1 cellular context compared by ENCODE assay signal in the genomic region with DNA sequence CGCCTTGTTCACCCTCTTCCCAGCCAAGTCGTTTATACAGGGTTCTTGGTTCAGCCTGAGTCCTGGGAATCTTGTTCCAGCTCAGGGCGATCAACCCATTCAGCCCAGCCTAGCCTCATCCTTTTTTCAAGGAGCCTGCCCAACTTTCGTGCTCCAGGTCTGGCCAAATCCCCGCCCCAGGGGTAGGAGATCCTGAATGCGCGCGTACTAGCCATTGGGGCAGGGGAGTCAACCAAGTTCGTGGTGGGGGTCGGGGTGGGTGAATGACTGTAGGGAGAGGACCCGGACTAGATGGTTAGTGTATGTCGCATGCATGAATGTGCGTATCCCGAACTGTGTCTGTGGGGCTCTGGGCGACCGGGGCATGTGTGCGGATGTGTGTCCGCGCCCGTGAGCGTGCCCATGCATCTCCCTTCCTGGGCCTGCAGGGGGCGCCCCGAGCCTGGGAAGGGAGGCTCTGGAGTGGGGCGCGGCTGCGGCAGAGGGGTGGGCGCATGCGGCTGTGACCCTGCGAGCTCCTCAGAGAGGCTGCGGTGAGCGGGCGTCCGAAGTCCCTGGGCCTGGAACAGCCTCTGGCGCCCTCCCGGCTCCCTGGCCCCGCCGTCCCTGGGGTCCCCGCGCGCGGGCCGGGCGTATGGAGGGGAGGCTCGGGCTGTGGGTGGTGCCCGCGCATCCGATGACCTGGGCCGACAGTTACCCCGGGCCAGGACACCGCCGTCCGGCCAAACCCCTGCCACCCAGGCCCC.
TF ChIP-seq lines count a peak whose summit lies in the region.

No MANE protein-coding gene starts in this region.

TF ChIP-seq in HepG2, 621 proteins besides CTCF, POLR2A, EP300 and RAD21 (continued from another document and continues in another):
- 0 out of 2 replicates have a peak, but pooled peaks have one; percentile 37 for TF ChIP-seq ZGPAT (CRISPR knock-in tag; IDR thresholded peaks at IDR 0.05)
- TF ChIP-seq SP1 (IDR thresholded peaks at IDR 0.05), result no peak
- TF ChIP-seq SP1 (CRISPR knock-in tag; IDR thresholded peaks at IDR 0.05), result no peak
- no peak for TF ChIP-seq ZNF564 (CRISPR knock-in tag; IDR thresholded peaks at IDR 0.05)
- no peak for TF ChIP-seq GABPA (IDR thresholded peaks at IDR 0.05; ENCODE audit: low read depth, low read length)
- no peak for TF ChIP-seq GABPA (CRISPR knock-in tag; IDR thresholded peaks at IDR 0.05; ENCODE audit: low read depth)
- TF ChIP-seq ZBTB2 (CRISPR knock-in tag; IDR thresholded peaks at IDR 0.05; ENCODE audit: low read depth), result no peak
- TF ChIP-seq, protein P1, sequence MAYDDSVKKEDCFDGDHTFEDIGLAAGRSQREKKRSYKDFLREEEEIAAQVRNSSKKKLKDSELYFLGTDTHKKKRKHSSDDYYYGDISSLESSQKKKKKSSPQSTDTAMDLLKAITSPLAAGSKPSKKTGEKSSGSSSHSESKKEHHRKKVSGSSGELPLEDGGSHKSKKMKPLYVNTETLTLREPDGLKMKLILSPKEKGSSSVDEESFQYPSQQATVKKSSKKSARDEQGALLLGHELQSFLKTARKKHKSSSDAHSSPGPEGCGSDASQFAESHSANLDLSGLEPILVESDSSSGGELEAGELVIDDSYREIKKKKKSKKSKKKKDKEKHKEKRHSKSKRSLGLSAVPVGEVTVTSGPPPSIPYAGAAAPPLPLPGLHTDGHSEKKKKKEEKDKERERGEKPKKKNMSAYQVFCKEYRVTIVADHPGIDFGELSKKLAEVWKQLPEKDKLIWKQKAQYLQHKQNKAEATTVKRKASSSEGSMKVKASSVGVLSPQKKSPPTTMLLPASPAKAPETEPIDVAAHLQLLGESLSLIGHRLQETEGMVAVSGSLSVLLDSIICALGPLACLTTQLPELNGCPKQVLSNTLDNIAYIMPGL (CRISPR knock-in tag; IDR thresholded peaks at IDR 0.05; ENCODE audit: borderline replicate concordance in 1 of 2, low read depth in 1 of 2), result peak; percentile 51 to 53; a peak in 3 of 4 replicates
- TF ChIP-seq TCF7 (IDR thresholded peaks at IDR 0.05; ENCODE audit: low read depth), result no peak
- TF ChIP-seq ZNF747 (CRISPR knock-in tag; IDR thresholded peaks at IDR 0.05; ENCODE audit: borderline replicate concordance), result no peak
- TF ChIP-seq TCF12 (IDR thresholded peaks at IDR 0.05), result no peak
- no peak for TF ChIP-seq TCF12 (CRISPR knock-in tag; IDR thresholded peaks at IDR 0.05)
- TF ChIP-seq ZNF33A (CRISPR knock-in tag; IDR thresholded peaks at IDR 0.05; ENCODE audit: borderline replicate concordance), result no peak
- no peak for TF ChIP-seq ZNF530 (CRISPR knock-in tag; IDR thresholded peaks at IDR 0.05; ENCODE audit: low read depth)
- TF ChIP-seq, protein P2, sequence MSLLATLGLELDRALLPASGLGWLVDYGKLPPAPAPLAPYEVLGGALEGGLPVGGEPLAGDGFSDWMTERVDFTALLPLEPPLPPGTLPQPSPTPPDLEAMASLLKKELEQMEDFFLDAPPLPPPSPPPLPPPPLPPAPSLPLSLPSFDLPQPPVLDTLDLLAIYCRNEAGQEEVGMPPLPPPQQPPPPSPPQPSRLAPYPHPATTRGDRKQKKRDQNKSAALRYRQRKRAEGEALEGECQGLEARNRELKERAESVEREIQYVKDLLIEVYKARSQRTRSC (CRISPR knock-in tag; IDR thresholded peaks at IDR 0.05; ENCODE audit: low read depth), result no peak
- TF ChIP-seq ZNF354B (CRISPR knock-in tag; IDR thresholded peaks at IDR 0.05), result no peak
- no peak for TF ChIP-seq TEAD2 (CRISPR knock-in tag; IDR thresholded peaks at IDR 0.05)
- no peak for TF ChIP-seq HIVEP1 (CRISPR knock-in tag; IDR thresholded peaks at IDR 0.05)
- TF ChIP-seq ZNF24 (IDR thresholded peaks at IDR 0.05), result no peak
- TF ChIP-seq MATR3 (CRISPR knock-in tag; IDR thresholded peaks at IDR 0.05), result no peak
- no peak for TF ChIP-seq ZNF20 (CRISPR knock-in tag; IDR thresholded peaks at IDR 0.05)
- no peak for TF ChIP-seq ZNF33B (CRISPR knock-in tag; IDR thresholded peaks at IDR 0.05)
- TF ChIP-seq ZNF678 (CRISPR knock-in tag; IDR thresholded peaks at IDR 0.05), result no peak
- no peak for TF ChIP-seq JUNB (CRISPR knock-in tag; IDR thresholded peaks at IDR 0.05; ENCODE audit: borderline replicate concordance)
- TF ChIP-seq SP4 (CRISPR knock-in tag; IDR thresholded peaks at IDR 0.05), result 0 out of 2 replicates have a peak, but pooled peaks have one; percentile 31
- TF ChIP-seq, protein P3, sequence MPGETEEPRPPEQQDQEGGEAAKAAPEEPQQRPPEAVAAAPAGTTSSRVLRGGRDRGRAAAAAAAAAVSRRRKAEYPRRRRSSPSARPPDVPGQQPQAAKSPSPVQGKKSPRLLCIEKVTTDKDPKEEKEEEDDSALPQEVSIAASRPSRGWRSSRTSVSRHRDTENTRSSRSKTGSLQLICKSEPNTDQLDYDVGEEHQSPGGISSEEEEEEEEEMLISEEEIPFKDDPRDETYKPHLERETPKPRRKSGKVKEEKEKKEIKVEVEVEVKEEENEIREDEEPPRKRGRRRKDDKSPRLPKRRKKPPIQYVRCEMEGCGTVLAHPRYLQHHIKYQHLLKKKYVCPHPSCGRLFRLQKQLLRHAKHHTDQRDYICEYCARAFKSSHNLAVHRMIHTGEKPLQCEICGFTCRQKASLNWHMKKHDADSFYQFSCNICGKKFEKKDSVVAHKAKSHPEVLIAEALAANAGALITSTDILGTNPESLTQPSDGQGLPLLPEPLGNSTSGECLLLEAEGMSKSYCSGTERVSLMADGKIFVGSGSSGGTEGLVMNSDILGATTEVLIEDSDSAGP (CRISPR knock-in tag; IDR thresholded peaks at IDR 0.05; ENCODE audit: borderline replicate concordance), result peak; percentile 46; the same call in 1 of the 2 replicates
- TF ChIP-seq LRRFIP1 (CRISPR knock-in tag; conservative IDR thresholded peaks at IDR 0.05), result no peak
- TF ChIP-seq NFKBIZ (CRISPR knock-in tag; IDR thresholded peaks at IDR 0.05), result no peak
- peak; percentile 75 for TF ChIP-seq XRCC5 (optimal IDR thresholded peaks at IDR 0.05; ENCODE audit: low read length)
- 0 out of 2 replicates have a peak, but pooled peaks have one; percentile 28 for TF ChIP-seq ZNF329 (CRISPR knock-in tag; IDR thresholded peaks at IDR 0.05; ENCODE audit: low read depth)
- TF ChIP-seq THYN1 (CRISPR knock-in tag; IDR thresholded peaks at IDR 0.05; ENCODE audit: borderline replicate concordance, low read depth), result no peak
- TF ChIP-seq SKIL (CRISPR knock-in tag; IDR thresholded peaks at IDR 0.05; ENCODE audit: borderline replicate concordance), result no peak
- TF ChIP-seq, protein P4, sequence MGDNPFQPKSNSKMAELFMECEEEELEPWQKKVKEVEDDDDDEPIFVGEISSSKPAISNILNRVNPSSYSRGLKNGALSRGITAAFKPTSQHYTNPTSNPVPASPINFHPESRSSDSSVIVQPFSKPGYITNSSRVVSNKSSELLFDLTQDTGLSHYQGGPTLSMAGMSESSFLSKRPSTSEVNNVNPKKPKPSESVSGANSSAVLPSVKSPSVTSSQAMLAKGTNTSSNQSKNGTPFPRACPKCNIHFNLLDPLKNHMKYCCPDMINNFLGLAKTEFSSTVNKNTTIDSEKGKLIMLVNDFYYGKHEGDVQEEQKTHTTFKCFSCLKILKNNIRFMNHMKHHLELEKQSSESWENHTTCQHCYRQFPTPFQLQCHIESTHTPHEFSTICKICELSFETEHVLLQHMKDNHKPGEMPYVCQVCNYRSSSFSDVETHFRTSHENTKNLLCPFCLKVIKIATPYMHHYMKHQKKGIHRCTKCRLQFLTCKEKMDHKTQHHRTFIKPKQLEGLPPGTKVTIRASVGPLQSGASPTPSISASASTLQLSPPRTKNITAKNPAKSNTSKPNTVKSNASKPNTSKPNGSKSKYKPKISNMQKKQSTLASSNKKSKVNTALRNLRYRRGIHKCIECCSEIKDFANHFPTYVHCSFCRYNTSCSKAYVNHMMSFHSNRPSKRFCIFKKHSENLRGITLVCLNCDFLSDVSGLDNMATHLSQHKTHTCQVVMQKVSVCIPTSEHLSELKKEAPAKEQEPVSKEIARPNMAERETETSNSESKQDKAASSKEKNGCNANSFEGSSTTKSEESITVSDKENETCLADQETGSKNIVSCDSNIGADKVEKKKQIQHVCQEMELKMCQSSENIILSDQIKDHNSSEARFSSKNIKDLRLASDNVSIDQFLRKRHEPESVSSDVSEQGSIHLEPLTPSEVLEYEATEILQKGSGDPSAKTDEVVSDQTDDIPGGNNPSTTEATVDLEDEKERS (CRISPR knock-in tag; IDR thresholded peaks at IDR 0.05), result no peak
- TF ChIP-seq, protein P5, sequence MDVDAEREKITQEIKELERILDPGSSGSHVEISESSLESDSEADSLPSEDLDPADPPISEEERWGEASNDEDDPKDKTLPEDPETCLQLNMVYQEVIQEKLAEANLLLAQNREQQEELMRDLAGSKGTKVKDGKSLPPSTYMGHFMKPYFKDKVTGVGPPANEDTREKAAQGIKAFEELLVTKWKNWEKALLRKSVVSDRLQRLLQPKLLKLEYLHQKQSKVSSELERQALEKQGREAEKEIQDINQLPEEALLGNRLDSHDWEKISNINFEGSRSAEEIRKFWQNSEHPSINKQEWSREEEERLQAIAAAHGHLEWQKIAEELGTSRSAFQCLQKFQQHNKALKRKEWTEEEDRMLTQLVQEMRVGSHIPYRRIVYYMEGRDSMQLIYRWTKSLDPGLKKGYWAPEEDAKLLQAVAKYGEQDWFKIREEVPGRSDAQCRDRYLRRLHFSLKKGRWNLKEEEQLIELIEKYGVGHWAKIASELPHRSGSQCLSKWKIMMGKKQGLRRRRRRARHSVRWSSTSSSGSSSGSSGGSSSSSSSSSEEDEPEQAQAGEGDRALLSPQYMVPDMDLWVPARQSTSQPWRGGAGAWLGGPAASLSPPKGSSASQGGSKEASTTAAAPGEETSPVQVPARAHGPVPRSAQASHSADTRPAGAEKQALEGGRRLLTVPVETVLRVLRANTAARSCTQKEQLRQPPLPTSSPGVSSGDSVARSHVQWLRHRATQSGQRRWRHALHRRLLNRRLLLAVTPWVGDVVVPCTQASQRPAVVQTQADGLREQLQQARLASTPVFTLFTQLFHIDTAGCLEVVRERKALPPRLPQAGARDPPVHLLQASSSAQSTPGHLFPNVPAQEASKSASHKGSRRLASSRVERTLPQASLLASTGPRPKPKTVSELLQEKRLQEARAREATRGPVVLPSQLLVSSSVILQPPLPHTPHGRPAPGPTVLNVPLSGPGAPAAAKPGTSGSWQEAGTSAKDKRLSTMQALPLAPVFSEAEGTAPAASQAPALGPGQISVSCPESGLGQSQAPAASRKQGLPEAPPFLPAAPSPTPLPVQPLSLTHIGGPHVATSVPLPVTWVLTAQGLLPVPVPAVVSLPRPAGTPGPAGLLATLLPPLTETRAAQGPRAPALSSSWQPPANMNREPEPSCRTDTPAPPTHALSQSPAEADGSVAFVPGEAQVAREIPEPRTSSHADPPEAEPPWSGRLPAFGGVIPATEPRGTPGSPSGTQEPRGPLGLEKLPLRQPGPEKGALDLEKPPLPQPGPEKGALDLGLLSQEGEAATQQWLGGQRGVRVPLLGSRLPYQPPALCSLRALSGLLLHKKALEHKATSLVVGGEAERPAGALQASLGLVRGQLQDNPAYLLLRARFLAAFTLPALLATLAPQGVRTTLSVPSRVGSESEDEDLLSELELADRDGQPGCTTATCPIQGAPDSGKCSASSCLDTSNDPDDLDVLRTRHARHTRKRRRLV (CRISPR knock-in tag; IDR thresholded peaks at IDR 0.05), result no peak
- TF ChIP-seq TOE1 (CRISPR knock-in tag; IDR thresholded peaks at IDR 0.05), result no peak
- TF ChIP-seq THAP11 (CRISPR knock-in tag; IDR thresholded peaks at IDR 0.05), result no peak
- no peak for TF ChIP-seq TBP (CRISPR knock-in tag; IDR thresholded peaks at IDR 0.05)
- no peak for TF ChIP-seq ZNF501 (CRISPR knock-in tag; IDR thresholded peaks at IDR 0.05)
- peak; percentile 40; the same call in 1 of the 2 replicates for TF ChIP-seq PHF8 (CRISPR knock-in tag; IDR thresholded peaks at IDR 0.05)
